ENCODE assay signal across 8 cellular contexts in genomic region chr14:100440207-100440631, GRCh38.
DNase-seq lines count a peak whose midpoint lies in the region; ATAC-seq, FAIRE-seq and TF ChIP-seq lines count a peak whose summit lies in the region.

No MANE protein-coding gene starts in this region.

- H3K36me3 ChIP-seq in Caco-2 (ENCODE audit: control insufficient read depth, insufficient read depth, low read length): no peaks in the 10 kb centered on the region
- H3K36me3 ChIP-seq in kidney (ENCODE audit: control insufficient read depth in 1 of 2, insufficient read depth in 2 of 2, low read length in 2 of 2): no peaks in the 10 kb centered on the region

- H3K27me3 Mint-ChIP-seq in Caco-2 (ENCODE audit: insufficient read depth, unreplicated experiment): no peaks in the 10 kb centered on the region

- POLR2A ChIA-PET in Caco-2 (lab: Charles Lee): interaction anchor here (0.6 kb wide), 1 partner anchor 63 kb away, joined by 3 read pairs; no protein-coding TSS in a partner anchor

- CTCF ChIA-PET in Caco-2 (lab: Charles Lee): interaction anchor here (0.6 to 2.9 kb wide), 9 partner anchors 19 to 460 kb away, joined by 3 to 63 read pairs (median 4); no protein-coding TSS in a partner anchor

- TF ChIP-seq CTCF in Caco-2 (IDR thresholded peaks at IDR 0.05; ENCODE audit: insufficient read depth in 1 of 2, low read depth in 1 of 2, low read length in 1 of 2, severe bottlenecking in 1 of 2, unreplicated experiment in 1 of 2): peak; percentile 42 to 88
- peak; percentile 68 for TF ChIP-seq CTCF in kidney (IDR thresholded peaks at IDR 0.05; ENCODE audit: borderline replicate concordance, extremely low read depth, insufficient read depth)

- intact Hi-C loops in Caco-2 (cut with micrococcal nuclease; ENCODE audit: unreplicated experiment) (loop anchor here (1.0 kb wide), 1 partner anchor 205 kb away; no protein-coding TSS in a partner anchor), kidney (cut with DNase I) (no loop called here)

- H3K27ac Mint-ChIP-seq in Caco-2 (ENCODE audit: unreplicated experiment): no peak overlapping the region

- H3K9me3 ChIP-seq in Caco-2 (no peaks in the 10 kb centered on the region), kidney (ENCODE audit: control insufficient read depth in 1 of 2, low read length in 2 of 2) (no peaks in the 10 kb centered on the region)

- H3K27me3 ChIP-seq in Caco-2 (replicated peaks; ENCODE audit: control insufficient read depth, insufficient read depth, low read length): no peaks in the 10 kb centered on the region

- no peak for FAIRE-seq in kidney (lab: Jason Lieb, UNC)

- BruUV-seq in Caco-2 (replicated peaks; lab: Mats Ljungman, UMichigan): no TSS peak

- H3K4me1 ChIP-seq in Caco-2: no peaks in the 10 kb centered on the region
- peaks cover 5 to 15% of the 10 kb centered on the region in 2 donors for H3K4me1 ChIP-seq in kidney (ENCODE audit: control insufficient read depth in 1 of 2, insufficient read depth in 1 of 2, low read depth in 1 of 2, low read length in 2 of 2)

- H3K4me1 Mint-ChIP-seq in Caco-2 (ENCODE audit: low read depth, unreplicated experiment): no peaks in the 10 kb centered on the region

- DNase-seq in Caco-2: peak; percentile 62 to 75
- DNase-seq in HUDEP-2 (lab: John Stamatoyannopoulos, UW; ENCODE audit: unreplicated experiment in 76 of 76): peak in 59 of 76 experiments; percentile 6 to 62 (median 40)
- peak; percentile 8 for DNase-seq in RPMI7951 (ENCODE audit: low read depth)
- DNase-seq in central memory CD4-positive, alpha-beta T cell: peak; percentile 15
- peak; percentile 81 for DNase-seq in kidney
- DNase-seq in stimulated activated CD4-positive, alpha-beta T cell treated with anti-CD3 and anti-CD28 coated beads, Interleukin-2, amount 100 ng/mL, for 4 hours (ENCODE audit: low read depth): peak; percentile 16

- ATAC-seq in GM21526 (IDR thresholded peaks at IDR 0.05; ENCODE audit: low FRiP score, unreplicated experiment) (no peak), GM18498 (IDR thresholded peaks at IDR 0.05; ENCODE audit: unreplicated experiment) (no peak)

- peak overlapping the region in 1 of 2 donors; percentile 37 for H3K9ac ChIP-seq in kidney (ENCODE audit: low read length in 2 of 2)

- no peaks in the 10 kb centered on the region for H3K36me3 Mint-ChIP-seq in Caco-2 (ENCODE audit: insufficient read depth, unreplicated experiment)

- H3K4me3 Mint-ChIP-seq in Caco-2 (ENCODE audit: unreplicated experiment): no peak overlapping the region

- H3K4me3 ChIP-seq in Caco-2 (ENCODE audit: low read depth, low read length): no peak overlapping the region
- no peak overlapping the region for H3K4me3 ChIP-seq in kidney (ENCODE audit: low read length in 2 of 2)

- H3K9me3 Mint-ChIP-seq in Caco-2 (ENCODE audit: unreplicated experiment): no peaks in the 10 kb centered on the region

- H3K27ac ChIP-seq in kidney (ENCODE audit: low read depth in 2 of 2, low read length in 2 of 2): peak overlapping the region; percentile 10 to 42

Comparison
In these comparisons a context has a peak if more than half of its experiments do, and no peak if none do; other contexts are left out.
1. DNase-seq: peak in every context shown above with its lines; median percentile 81 in kidney; 68 in Caco-2; 40 in HUDEP-2; 16 in stimulated activated CD4-positive, alpha-beta T cell treated with anti-CD3 and anti-CD28 coated beads, Interleukin-2, amount 100 ng/mL, for 4 hours; 15 in central memory CD4-positive, alpha-beta T cell; 8 in RPMI7951.